17 cellular contexts compared by ENCODE assay signal in genomic region chr4:125837493-125838238, GRCh38.
DNase-seq lines count a peak whose midpoint lies in the region; ATAC-seq, FAIRE-seq and TF ChIP-seq lines count a peak whose summit lies in the region.
"Had no signal": no experiment of that assay in that cellular context is flagged by ENCODE, and none has a peak within 500 bp of the region (broad histone marks: within the 10 kb centered on the region; RNA-seq: fewer than 3 reads in every experiment).

No MANE protein-coding gene starts in this region.

- FAIRE-seq in GM12878 (lab: Jason Lieb, UNC) = no peak
- FAIRE-seq: GM18507 had no signal

- POLR2A ChIA-PET in A673 (lab: Charles Lee; ENCODE audit: low non-redundant PET) = no interaction called here
- POLR2A ChIA-PET in SK-N-SH (lab: Yijun Ruan, JAX) = no interaction called here
- POLR2A ChIA-PET in GM12878 (lab: Charles Lee) = no interaction called here

- intact Hi-C loops in A673 (cut with micrococcal nuclease; ENCODE audit: unreplicated experiment) = no loop called here
- intact Hi-C loops in GM12878 (cut with micrococcal nuclease; ENCODE audit: unreplicated experiment) = no loop called here

- peaks cover 13% of the 10 kb centered on the region for H3K4me1 ChIP-seq in A673 (ENCODE audit: insufficient read depth, low read length, poor library complexity, severe bottlenecking)
- H3K4me1 ChIP-seq in SK-N-SH (ENCODE audit: control insufficient read depth in 1 of 2, insufficient read depth in 2 of 2, low read depth in 1 of 2, low read length in 1 of 2) = peaks cover 12 to 13% of the 10 kb centered on the region in 2 experiments; a peak in 3 of 4 replicates
- no peaks in the 10 kb centered on the region for H3K4me1 ChIP-seq in GM12878 (ENCODE audit: control insufficient read depth, insufficient read depth, low read length)

- H2AFZ ChIP-seq in SK-N-SH (ENCODE audit: low read depth) (no peak overlapping the region), GM12878 (ENCODE audit: control insufficient read depth, low read depth, low read length) (no peak overlapping the region)

- H3K9me3 ChIP-seq in A673 (ENCODE audit: low read depth, low read length, poor library complexity, severe bottlenecking) = no peaks in the 10 kb centered on the region
- H3K9me3 ChIP-seq in SK-N-SH = no peaks in the 10 kb centered on the region
- H3K9me3 ChIP-seq in GM12878 (replicated peaks; ENCODE audit: control insufficient read depth, insufficient read depth, low read length) = no peaks in the 10 kb centered on the region
- H3K9me3 ChIP-seq: BLaER1 treated with 17β-estradiol and CSF1 and Interleukin-3, amounts not matched to agents 10 nM and 100 nM had no signal

- H3F3A ChIP-seq in SK-N-SH (replicated peaks; ENCODE audit: insufficient read depth) = peaks cover 3% of the 10 kb centered on the region

- no peak for TF ChIP-seq POLR2A in GM12878 (IDR thresholded peaks at IDR 0.05; ENCODE audit: low read depth, low read length)

- no peaks in the 10 kb centered on the region; the same call in 1 of the 2 replicates for H3K9me2 ChIP-seq in SK-N-SH

- H3K4me2 ChIP-seq in SK-N-SH (no peak overlapping the region), GM12878 (ENCODE audit: control insufficient read depth, insufficient read depth) (no peak overlapping the region)

- H3K27me3 ChIP-seq in A673 (replicated peaks; ENCODE audit: insufficient read depth, low read depth, low read length, poor library complexity) = no peaks in the 10 kb centered on the region
- H3K27me3 ChIP-seq in SK-N-SH (ENCODE audit: insufficient read depth) = no peaks in the 10 kb centered on the region
- H3K27me3 ChIP-seq in GM12878 (replicated peaks in 1 of 2; ENCODE audit: control insufficient read depth in 2 of 2, insufficient read depth in 2 of 2, low read length in 1 of 2) = no peaks in the 10 kb centered on the region
- H3K27me3 ChIP-seq: BLaER1 treated with 17β-estradiol and CSF1 and Interleukin-3, amounts not matched to agents 10 nM and 100 nM had no signal

- H3K36me3 ChIP-seq in A673 (ENCODE audit: insufficient read depth, low read length, poor library complexity, severe bottlenecking) (no peaks in the 10 kb centered on the region), SK-N-SH (replicated peaks in 1 of 2; ENCODE audit: control insufficient read depth in 1 of 2, insufficient read depth in 2 of 2, low read length in 1 of 2) (no peaks in the 10 kb centered on the region), GM12878 (ENCODE audit: control insufficient read depth in 2 of 2, insufficient read depth in 2 of 2, low read length in 1 of 2) (no peaks in the 10 kb centered on the region)
- H3K36me3 ChIP-seq: BLaER1 treated with 17β-estradiol and CSF1 and Interleukin-3, amounts not matched to agents 10 nM and 100 nM had no signal

- H3K4me3 ChIP-seq in A673 (ENCODE audit: low read depth, low read length, poor library complexity, severe bottlenecking) = no peak overlapping the region
- H3K4me3 ChIP-seq in SK-N-SH (ENCODE audit: low read depth in 2 of 2, low read length in 1 of 2) = no peak overlapping the region
- H3K4me3 ChIP-seq in GM12878 = no peak overlapping the region
- H3K4me3 ChIP-seq: BLaER1 treated with 17β-estradiol and CSF1 and Interleukin-3, amounts not matched to agents 10 nM and 100 nM had no signal

- BruUV-seq in A673 (replicated peaks; lab: Mats Ljungman, UMichigan) (no TSS peak), GM12878 (replicated peaks; lab: Mats Ljungman, UMichigan) (no TSS peak)

- TF ChIP-seq RAD21 in SK-N-SH (IDR thresholded peaks at IDR 0.05; ENCODE audit: low read length) (no peak), GM12878 (IDR thresholded peaks at IDR 0.05; ENCODE audit: insufficient read depth, low read depth, low read length) (no peak)

- DNase-seq in A673 (ENCODE audit: low spot score) (no peak), SK-N-SH (no peak), GM12878 (ENCODE audit: low read depth, low spot score) (no peak), left kidney (ENCODE audit: low read depth, low spot score) (peak; percentile 34), OCI-M2 (lab: John Stamatoyannopoulos, UW; ENCODE audit: unreplicated experiment) (no peak), NCI-H510A (lab: John Stamatoyannopoulos, UW) (no peak)
- DNase-seq in stimulated activated CD4-positive, alpha-beta T cell treated with anti-CD3 and anti-CD28 coated beads, Interleukin-12 subunit alpha, Interleukin-12 subunit beta, amount 100 ng/mL, for 4 hours = no peak
- DNase-seq: AML-193; CD4-positive, CD25-positive, alpha-beta regulatory T cell; DMS53; GF-D8; HCEC 1CT; HFFc6 had no signal

- TF ChIP-seq CTCF in A673 (conservative IDR thresholded peaks at IDR 0.05; ENCODE audit: low read depth, low read length) (no peak), SK-N-SH (IDR thresholded peaks at IDR 0.05) (no peak), GM12878 (IDR thresholded peaks at IDR 0.05 in 2 of 3, conservative IDR thresholded peaks at IDR 0.05 in 1 of 3; ENCODE audit: control insufficient read depth in 2 of 3, extremely low read depth in 1 of 3, insufficient read depth in 1 of 3, low read depth in 3 of 3, low read length in 3 of 3) (no peak)

- in situ Hi-C loops in GM12878 (cut with MboI) = no loop called here

- no peaks in the 10 kb centered on the region for H4K20me1 ChIP-seq in SK-N-SH (ENCODE audit: insufficient read depth)
- H4K20me1 ChIP-seq in GM12878 (ENCODE audit: control insufficient read depth, insufficient read depth) = no peaks in the 10 kb centered on the region
- H4K20me1 ChIP-seq: BLaER1 treated with 17β-estradiol and CSF1 and Interleukin-3, amounts not matched to agents 10 nM and 100 nM had no signal

- 61% methylated on average over 3 of the region's 3 CpGs for WGBS in SK-N-SH (ENCODE audit: low lambda C conversion rate)
- 0% methylated on average over 3 of the region's 3 CpGs for WGBS in GM12878 (ENCODE audit: insufficient coverage, insufficient replicate concordance, low lambda C conversion rate, missing lambda C conversion rate)

- CTCF ChIA-PET in A673 (lab: Charles Lee) = no interaction called here
- CTCF ChIA-PET in SK-N-SH (lab: Yijun Ruan, JAX) = interaction anchor here (0.6 to 1.3 kb wide), 3 partner anchors 8 to 524 kb away, joined by 3 to 4 read pairs (median 3); no protein-coding TSS in a partner anchor
- CTCF ChIA-PET in GM12878 (lab: Yijun Ruan, JAX) = interaction anchor here (0.7 to 1.2 kb wide), 2 partner anchors 8 to 74 kb away, joined by 3 read pairs; no protein-coding TSS in a partner anchor

- SMC1A ChIA-PET in GM12878 (lab: Charles Lee; ENCODE audit: uncharacterized antibody, unreplicated experiment) = interaction anchor here (1.3 kb wide), 1 partner anchor 78 kb away, joined by 3 read pairs; no protein-coding TSS in a partner anchor

- H3K27ac ChIP-seq in A673 (ENCODE audit: low read depth, low read length, poor library complexity, severe bottlenecking) (peak overlapping the region; percentile 55), SK-N-SH (ENCODE audit: low read depth in 2 of 2, low read length in 1 of 2) (peak overlapping the region in 1 of 2 experiments; percentile 56; a peak in 2 of 4 replicates), GM12878 (ENCODE audit: control insufficient read depth, insufficient read depth) (no peak overlapping the region)
- H3K27ac ChIP-seq: 22Rv1; BLaER1 treated with 17β-estradiol and CSF1 and Interleukin-3, amounts not matched to agents 10 nM and 100 nM had no signal

- RAD21 ChIA-PET in GM12878 (lab: Charles Lee; ENCODE audit: unreplicated experiment) = interaction anchor here (1.5 kb wide), 1 partner anchor 38 kb away, joined by 3 read pairs; no protein-coding TSS in a partner anchor

- ATAC-seq in GM12878 = 0 out of 3 replicates have a peak, but pooled peaks have one; percentile 34
- ATAC-seq in GM18517 (IDR thresholded peaks at IDR 0.05; ENCODE audit: unreplicated experiment) = no peak

- no peak overlapping the region for H3K9ac ChIP-seq in SK-N-SH
- no peak overlapping the region for H3K9ac ChIP-seq in GM12878 (ENCODE audit: control insufficient read depth, insufficient read depth, low read length)
- H3K9ac ChIP-seq: BLaER1 treated with 17β-estradiol and CSF1 and Interleukin-3, amounts not matched to agents 10 nM and 100 nM had no signal

- peak in 1 of 2 experiments; percentile 84; a peak in 2 of 4 replicates for TF ChIP-seq EP300 in SK-N-SH (IDR thresholded peaks at IDR 0.05; ENCODE audit: borderline replicate concordance in 1 of 2, low read depth in 1 of 2, low read length in 1 of 2)
- TF ChIP-seq EP300 in GM12878 (IDR thresholded peaks at IDR 0.05; ENCODE audit: borderline replicate concordance in 1 of 2, control insufficient read depth in 1 of 2, low read depth in 2 of 2, low read length in 2 of 2) = no peak

- H3K79me2 ChIP-seq in SK-N-SH (ENCODE audit: insufficient read depth) (no peaks in the 10 kb centered on the region), GM12878 (ENCODE audit: control insufficient read depth, insufficient read depth, low read length) (no peaks in the 10 kb centered on the region)

TF ChIP-seq in SK-N-SH, 30 proteins besides CTCF, POLR2A, EP300 and RAD21 (continues in another document):
- TF ChIP-seq JUND (IDR thresholded peaks at IDR 0.05) = no peak
- no peak for TF ChIP-seq TAF1 (IDR thresholded peaks at IDR 0.05; ENCODE audit: borderline replicate concordance, low read depth, low read length)
- TF ChIP-seq, protein P1, sequence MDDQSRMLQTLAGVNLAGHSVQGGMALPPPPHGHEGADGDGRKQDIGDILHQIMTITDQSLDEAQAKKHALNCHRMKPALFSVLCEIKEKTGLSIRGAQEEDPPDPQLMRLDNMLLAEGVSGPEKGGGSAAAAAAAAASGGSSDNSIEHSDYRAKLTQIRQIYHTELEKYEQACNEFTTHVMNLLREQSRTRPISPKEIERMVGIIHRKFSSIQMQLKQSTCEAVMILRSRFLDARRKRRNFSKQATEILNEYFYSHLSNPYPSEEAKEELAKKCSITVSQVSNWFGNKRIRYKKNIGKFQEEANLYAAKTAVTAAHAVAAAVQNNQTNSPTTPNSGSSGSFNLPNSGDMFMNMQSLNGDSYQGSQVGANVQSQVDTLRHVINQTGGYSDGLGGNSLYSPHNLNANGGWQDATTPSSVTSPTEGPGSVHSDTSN (IDR thresholded peaks at IDR 0.05) = peak; percentile 41
- TF ChIP-seq SIN3A (IDR thresholded peaks at IDR 0.05; ENCODE audit: borderline replicate concordance, low read depth, low read length) = no peak
